In the genomic region with DNA sequence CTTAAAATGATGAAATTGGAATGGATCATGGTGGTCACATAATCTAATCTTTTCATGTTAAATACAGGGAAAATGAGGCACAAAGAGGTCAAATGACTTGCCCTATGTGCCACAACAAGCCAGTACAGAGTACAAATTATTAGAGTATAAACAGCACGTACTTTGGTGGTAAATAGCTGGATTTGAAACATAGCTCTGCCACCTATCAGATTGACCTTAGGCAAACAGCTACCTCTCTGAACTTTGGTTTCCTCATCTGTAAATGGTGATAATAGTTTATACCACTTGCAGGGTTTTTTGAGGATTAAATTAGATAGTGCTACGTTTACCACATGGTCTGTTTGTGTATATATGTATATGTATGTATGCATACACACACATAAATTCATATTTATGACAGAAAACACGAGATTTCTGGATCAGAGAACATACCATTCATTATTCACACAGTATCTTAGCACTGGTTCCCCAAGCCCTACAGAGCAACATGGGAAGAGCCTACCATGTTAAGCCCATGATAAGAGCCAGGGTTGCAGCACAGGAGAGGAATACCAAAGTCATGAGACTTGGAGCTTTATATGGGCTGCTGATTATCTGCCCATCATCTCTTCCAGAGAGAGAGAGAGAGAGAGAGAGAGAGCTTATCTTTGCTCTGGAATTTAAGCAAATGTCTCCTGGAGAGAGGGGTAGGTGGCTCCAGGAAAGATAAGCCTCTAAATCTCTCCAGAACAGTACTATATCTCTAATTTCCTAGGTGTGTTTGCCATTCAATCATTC, we compare ENCODE assay signal across 2 cellular contexts.
TF ChIP-seq lines count a peak whose summit lies in the region.

No MANE protein-coding gene starts in this region.

TF ChIP-seq in SK-N-SH, 30 proteins besides CTCF, POLR2A, EP300 and RAD21:
- TF ChIP-seq GATA2 (CRISPR knock-in tag; IDR thresholded peaks at IDR 0.05) (no peak), ELF1 (IDR thresholded peaks at IDR 0.05) (no peak), MEF2A (IDR thresholded peaks at IDR 0.05; ENCODE audit: borderline replicate concordance, low read depth) (no peak), YY1 (IDR thresholded peaks at IDR 0.05; ENCODE audit: low read depth) (no peak), NFIC (IDR thresholded peaks at IDR 0.05; ENCODE audit: borderline replicate concordance) (no peak), NRF1 (IDR thresholded peaks at IDR 0.05; ENCODE audit: low read depth, low read length) (no peak), SIN3A (IDR thresholded peaks at IDR 0.05; ENCODE audit: borderline replicate concordance, low read depth, low read length) (no peak), ZBTB33 (IDR thresholded peaks at IDR 0.05; ENCODE audit: borderline replicate concordance, low read depth) (no peak), POLR2AphosphoS5 (IDR thresholded peaks at IDR 0.05; ENCODE audit: low read depth, low read length) (no peak), FOSL2 (IDR thresholded peaks at IDR 0.05; ENCODE audit: borderline replicate concordance, low read depth) (no peak), JUND (IDR thresholded peaks at IDR 0.05) (no peak), TEAD4 (IDR thresholded peaks at IDR 0.05; ENCODE audit: borderline replicate concordance, insufficient read depth) (no peak), GABPA (IDR thresholded peaks at IDR 0.05; ENCODE audit: low read depth) (no peak), USF2 (IDR thresholded peaks at IDR 0.05; ENCODE audit: borderline replicate concordance, low read depth, low read length) (no peak), RCOR1 (IDR thresholded peaks at IDR 0.05; ENCODE audit: low read length) (no peak), FOXJ3 (CRISPR knock-in tag; IDR thresholded peaks at IDR 0.05) (no peak), MXI1 (IDR thresholded peaks at IDR 0.05; ENCODE audit: low read depth, low read length) (no peak)
TF ChIP-seq in SK-N-SH: peak in this region for 0.

TF ChIP-seq in GM23338, 12 proteins besides CTCF, POLR2A, EP300 and RAD21:
- TF ChIP-seq EZH2 (IDR thresholded peaks at IDR 0.05; ENCODE audit: low read depth, unreplicated experiment) (no peak), CREB1 (CRISPR knock-in tag; IDR thresholded peaks at IDR 0.05; ENCODE audit: low read depth) (no peak), ZNF114 (CRISPR knock-in tag; IDR thresholded peaks at IDR 0.05) (no peak), JUNB (IDR thresholded peaks at IDR 0.05; ENCODE audit: unreplicated experiment) (no peak), ZNF331 (CRISPR knock-in tag; IDR thresholded peaks at IDR 0.05; ENCODE audit: low read depth) (no peak), NANOG (IDR thresholded peaks at IDR 0.05; ENCODE audit: borderline replicate concordance) (no peak), ETS1 (IDR thresholded peaks at IDR 0.05) (no peak), REST (IDR thresholded peaks at IDR 0.05; ENCODE audit: unreplicated experiment) (no peak), POLR2AphosphoS5 (IDR thresholded peaks at IDR 0.05; ENCODE audit: low read depth) (no peak), EZH2phosphoT487 (IDR thresholded peaks at IDR 0.05; ENCODE audit: unreplicated experiment) (no peak), STAT1 (IDR thresholded peaks at IDR 0.05; ENCODE audit: unreplicated experiment) (no peak)
- TF ChIP-seq, protein P1, sequence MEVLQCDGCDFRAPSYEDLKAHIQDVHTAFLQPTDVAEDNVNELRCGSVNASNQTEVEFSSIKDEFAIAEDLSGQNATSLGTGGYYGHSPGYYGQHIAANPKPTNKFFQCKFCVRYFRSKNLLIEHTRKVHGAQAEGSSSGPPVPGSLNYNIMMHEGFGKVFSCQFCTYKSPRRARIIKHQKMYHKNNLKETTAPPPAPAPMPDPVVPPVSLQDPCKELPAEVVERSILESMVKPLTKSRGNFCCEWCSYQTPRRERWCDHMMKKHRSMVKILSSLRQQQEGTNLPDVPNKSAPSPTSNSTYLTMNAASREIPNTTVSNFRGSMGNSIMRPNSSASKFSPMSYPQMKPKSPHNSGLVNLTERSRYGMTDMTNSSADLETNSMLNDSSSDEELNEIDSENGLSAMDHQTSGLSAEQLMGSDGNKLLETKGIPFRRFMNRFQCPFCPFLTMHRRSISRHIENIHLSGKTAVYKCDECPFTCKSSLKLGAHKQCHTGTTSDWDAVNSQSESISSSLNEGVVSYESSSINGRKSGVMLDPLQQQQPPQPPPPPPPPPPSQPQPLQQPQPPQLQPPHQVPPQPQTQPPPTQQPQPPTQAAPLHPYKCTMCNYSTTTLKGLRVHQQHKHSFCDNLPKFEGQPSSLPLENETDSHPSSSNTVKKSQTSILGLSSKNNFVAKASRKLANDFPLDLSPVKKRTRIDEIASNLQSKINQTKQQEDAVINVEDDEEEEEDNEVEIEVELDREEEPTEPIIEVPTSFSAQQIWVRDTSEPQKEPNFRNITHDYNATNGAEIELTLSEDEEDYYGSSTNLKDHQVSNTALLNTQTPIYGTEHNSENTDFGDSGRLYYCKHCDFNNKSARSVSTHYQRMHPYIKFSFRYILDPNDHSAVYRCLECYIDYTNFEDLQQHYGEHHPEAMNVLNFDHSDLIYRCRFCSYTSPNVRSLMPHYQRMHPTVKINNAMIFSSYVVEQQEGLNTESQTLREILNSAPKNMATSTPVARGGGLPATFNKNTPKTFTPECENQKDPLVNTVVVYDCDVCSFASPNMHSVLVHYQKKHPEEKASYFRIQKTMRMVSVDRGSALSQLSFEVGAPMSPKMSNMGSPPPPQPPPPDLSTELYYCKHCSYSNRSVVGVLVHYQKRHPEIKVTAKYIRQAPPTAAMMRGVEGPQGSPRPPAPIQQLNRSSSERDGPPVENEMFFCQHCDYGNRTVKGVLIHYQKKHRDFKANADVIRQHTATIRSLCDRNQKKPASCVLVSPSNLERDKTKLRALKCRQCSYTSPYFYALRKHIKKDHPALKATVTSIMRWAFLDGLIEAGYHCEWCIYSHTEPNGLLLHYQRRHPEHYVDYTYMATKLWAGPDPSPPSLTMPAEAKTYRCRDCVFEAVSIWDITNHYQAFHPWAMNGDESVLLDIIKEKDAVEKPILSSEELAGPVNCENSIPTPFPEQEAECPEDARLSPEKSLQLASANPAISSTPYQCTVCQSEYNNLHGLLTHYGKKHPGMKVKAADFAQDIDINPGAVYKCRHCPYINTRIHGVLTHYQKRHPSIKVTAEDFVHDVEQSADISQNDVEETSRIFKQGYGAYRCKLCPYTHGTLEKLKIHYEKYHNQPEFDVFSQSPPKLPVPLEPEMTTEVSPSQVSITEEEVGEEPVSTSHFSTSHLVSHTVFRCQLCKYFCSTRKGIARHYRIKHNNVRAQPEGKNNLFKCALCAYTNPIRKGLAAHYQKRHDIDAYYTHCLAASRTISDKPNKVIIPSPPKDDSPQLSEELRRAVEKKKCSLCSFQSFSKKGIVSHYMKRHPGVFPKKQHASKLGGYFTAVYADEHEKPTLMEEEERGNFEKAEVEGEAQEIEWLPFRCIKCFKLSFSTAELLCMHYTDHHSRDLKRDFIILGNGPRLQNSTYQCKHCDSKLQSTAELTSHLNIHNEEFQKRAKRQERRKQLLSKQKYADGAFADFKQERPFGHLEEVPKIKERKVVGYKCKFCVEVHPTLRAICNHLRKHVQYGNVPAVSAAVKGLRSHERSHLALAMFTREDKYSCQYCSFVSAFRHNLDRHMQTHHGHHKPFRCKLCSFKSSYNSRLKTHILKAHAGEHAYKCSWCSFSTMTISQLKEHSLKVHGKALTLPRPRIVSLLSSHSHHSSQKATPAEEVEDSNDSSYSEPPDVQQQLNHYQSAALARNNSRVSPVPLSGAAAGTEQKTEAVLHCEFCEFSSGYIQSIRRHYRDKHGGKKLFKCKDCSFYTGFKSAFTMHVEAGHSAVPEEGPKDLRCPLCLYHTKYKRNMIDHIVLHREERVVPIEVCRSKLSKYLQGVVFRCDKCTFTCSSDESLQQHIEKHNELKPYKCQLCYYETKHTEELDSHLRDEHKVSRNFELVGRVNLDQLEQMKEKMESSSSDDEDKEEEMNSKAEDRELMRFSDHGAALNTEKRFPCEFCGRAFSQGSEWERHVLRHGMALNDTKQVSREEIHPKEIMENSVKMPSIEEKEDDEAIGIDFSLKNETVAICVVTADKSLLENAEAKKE (CRISPR knock-in tag; IDR thresholded peaks at IDR 0.05): no peak
